Comparison of ENCODE assay signal across 37 cellular contexts in the genomic region with DNA sequence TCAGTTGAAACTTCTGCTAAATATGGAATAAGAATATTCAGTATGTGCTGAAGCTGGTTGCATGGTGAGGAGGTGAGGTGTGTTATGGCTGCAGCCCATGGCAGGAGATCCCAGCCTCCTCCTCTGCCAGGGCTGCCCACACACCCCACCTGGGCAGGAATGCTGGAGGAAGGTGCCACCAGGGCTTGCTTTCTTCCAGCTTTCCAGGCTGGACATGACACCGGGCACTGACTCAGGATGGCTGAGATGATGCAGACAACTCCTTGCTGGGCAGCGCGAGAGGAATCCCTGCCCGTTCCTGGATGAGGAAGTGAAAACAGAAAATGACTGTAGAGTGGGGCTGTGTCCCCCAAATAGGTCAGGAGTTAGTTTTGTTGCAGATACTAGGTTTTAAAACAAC. TPM values are rescaled to one million over a fixed set of nuclear protein-coding genes. Genes with fewer than 3 reads are reported as not detected.
"Had no signal": no experiment of that assay in that cellular context is flagged by ENCODE, and none has a peak within 500 bp of the region (broad histone marks: within the 10 kb centered on the region; RNA-seq: fewer than 3 reads in every experiment).

No MANE protein-coding gene starts in this region.

- H3K36me3 ChIP-seq: MG63 had no signal

- H3K27ac ChIP-seq: KMS-11 had no signal

- DNase-seq: Karpas-422, Kasumi-1, MG63, MM.1S, MV-4-11, NCI-H1048, NCI-H1092, NCI-H1092 treated with DMSO at 0.1 percent for 48 hours, NCI-H1105, NCI-H1105 treated with DMSO at 0.1 percent for 48 hours, NCI-H1417, NCI-H1417 treated with DMSO at 0.1 percent for 48 hours, NCI-H1436, NCI-H1436 treated with DMSO at 0.1 percent for 48 hours, NCI-H146, NCI-H1694, NCI-H1694 treated with DMSO at 0.1 percent for 48 hours, NCI-H187, NCI-H187 treated with DMSO at 0.1 percent for 48 hours, NCI-H1930, NCI-H2029, NCI-H2029 treated with DMSO at 0.1 percent for 48 hours, NCI-H2081, NCI-H2081 treated with DMSO at 0.1 percent for 48 hours, NCI-H2107, NCI-H2171, NCI-H2171 treated with DMSO at 0.1 percent for 48 hours, NCI-H2227 treated with DMSO at 0.1 percent for 48 hours, NCI-H226, NCI-H345, NCI-H446, NCI-H446 treated with DMSO at 0.1 percent for 48 hours, NCI-H510A had no signal

- H3K4me3 ChIP-seq: MG63 had no signal

- H3K9me3 ChIP-seq: MG63 had no signal

- H3K9ac ChIP-seq: KMS-11 had no signal

- H3K4me2 ChIP-seq: KMS-11 had no signal

- H3K27me3 ChIP-seq: MG63 had no signal

RNA-seq across cellular contexts. Expression of gene GABRG3, which starts 14.1 kb away (rescaled TPM):
- total RNA-seq: LHCN-M2, M059J, MCF 10A had no signal
